In the genomic region with DNA sequence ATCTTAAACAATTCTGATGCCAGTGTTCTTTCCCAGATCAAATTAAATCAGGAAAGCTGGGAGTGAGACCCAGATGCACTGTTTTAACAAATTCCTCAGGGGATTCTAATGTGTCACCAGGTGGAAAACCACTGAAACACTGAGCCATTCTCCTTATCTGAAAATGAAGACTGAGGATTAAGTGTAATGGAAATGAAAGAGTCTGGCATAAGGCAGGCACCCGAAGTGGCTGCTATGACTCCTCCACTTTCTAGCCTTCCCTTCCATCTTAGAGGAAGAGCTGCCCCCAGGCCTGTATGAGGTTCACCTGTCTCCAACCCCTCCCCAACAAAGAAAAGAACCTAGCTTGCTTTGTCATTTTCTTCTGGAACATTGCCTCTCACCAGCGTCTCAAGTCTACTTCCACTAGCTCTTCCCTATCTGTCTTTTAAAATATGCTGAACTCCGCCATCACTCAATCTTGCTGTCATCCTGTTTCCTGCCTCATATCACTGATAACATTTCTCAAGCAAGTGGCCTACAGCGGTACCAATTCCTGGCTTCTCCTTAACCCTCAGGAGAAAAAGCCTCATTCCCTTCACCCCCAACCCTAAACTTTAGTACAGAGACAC, we compare ENCODE assay signal across 22 cellular contexts.
"Had no signal": no experiment of that assay in that cellular context is flagged by ENCODE, and none has a peak within 500 bp of the region (broad histone marks: within the 10 kb centered on the region; RNA-seq: fewer than 3 reads in every experiment).

No MANE protein-coding gene starts in this region.

- H3K4me3 ChIP-seq: coronary artery, hepatocyte, lung, prostate gland, upper lobe of left lung had no signal

- H3K36me3 ChIP-seq: prostate gland, upper lobe of left lung had no signal

- H3K27me3 ChIP-seq: hepatocyte, upper lobe of left lung had no signal

- H2AFZ ChIP-seq: hepatocyte had no signal

- H3K27ac ChIP-seq: coronary artery, epithelial cell of prostate, hepatocyte, prostate gland had no signal

- H3K79me2 ChIP-seq: hepatocyte had no signal

- H3K4me2 ChIP-seq: hepatocyte had no signal

- ATAC-seq: left lobe of liver; naive thymus-derived CD8-positive, alpha-beta T cell; stimulated activated naive CD8-positive, alpha-beta T cell treated with anti-CD3 and anti-CD28 coated beads, Interleukin-15, Interleukin-2, amounts not matched to agents 100 U/mL and 50 U/mL, for 24 hours; T-cell had no signal

- H3K9me3 ChIP-seq: prostate gland, upper lobe of left lung had no signal

- DNase-seq: activated CD4-positive, alpha-beta T cell treated with anti-CD3 and anti-CD28 coated beads for 4 hours; activated CD4-positive, alpha-beta T cell treated with anti-CD3 and anti-CD28 coated beads, Interleukin-2, amount 50 U/mL, for 48 hours; activated CD4-positive, CD25-positive, alpha-beta regulatory T cell; activated naive CD4-positive, alpha-beta T cell treated with Interleukin-2 at 50 U/mL for 16 hours; activated naive CD8-positive, alpha-beta T cell treated with anti-CD3 and anti-CD28 coated beads for 36 hours; activated T-cell treated with anti-CD3 and anti-CD28 coated beads, Interleukin-2, amount 50 U/mL, for 48 hours; amniotic stem cell; cerebellar nuclear complex; endodermal cell; foreskin fibroblast; immature natural killer cell; naive thymus-derived CD8-positive, alpha-beta T cell; stimulated activated CD4-positive, alpha-beta T cell treated with anti-CD3 and anti-CD28 coated beads, Interleukin-4, amount 100 ng/mL, for 1 hour; stimulated activated naive CD8-positive, alpha-beta T cell treated with anti-CD3 and anti-CD28 coated beads, Interleukin-15, Interleukin-2, amounts not matched to agents 100 U/mL and 50 U/mL, for 24 hours; T-cell; upper lobe of left lung had no signal

- H3K4me1 ChIP-seq: prostate gland had no signal
